ENCODE assay signal across 26 cellular contexts in genomic region chr11:119933584-119933983, GRCh38.
"Had no signal": no experiment of that assay in that cellular context is flagged by ENCODE, and none has a peak within 500 bp of the region (broad histone marks: within the 10 kb centered on the region; RNA-seq: fewer than 3 reads in every experiment).

No MANE protein-coding gene starts in this region.

- H3K9me3 ChIP-seq: adrenal gland, ascending aorta, breast epithelium, colonic mucosa had no signal

- H3K27me3 ChIP-seq: adrenal gland, ascending aorta, breast epithelium, cardiac muscle cell, colonic mucosa had no signal

- H3K4me3 ChIP-seq: adrenal gland, ascending aorta, breast epithelium, cardiac muscle cell, colonic mucosa had no signal

- DNase-seq: activated CD4-positive, alpha-beta T cell treated with anti-CD3 and anti-CD28 coated beads for 1 hour; activated CD4-positive, alpha-beta T cell treated with anti-CD3 and anti-CD28 coated beads for 4 hours; activated CD4-positive, alpha-beta T cell treated with anti-CD3 and anti-CD28 coated beads, Interleukin-2, amount 10 ng/mL, durations not matched to agents 7 days and 5 days; activated CD4-positive, alpha-beta T cell treated with anti-CD3 and anti-CD28 coated beads, Interleukin-2, amount 50 U/mL, for 48 hours; activated CD8-positive, alpha-beta memory T cell treated with anti-CD3 and anti-CD28 coated beads for 24 hours; activated CD8-positive, alpha-beta T cell treated with anti-CD3 and anti-CD28 coated beads for 36 hours; activated effector memory CD4-positive, alpha-beta T cell treated with anti-CD3 and anti-CD28 coated beads, Interleukin-2, amount 50 U/mL, for 16 hours; activated naive CD4-positive, alpha-beta T cell treated with anti-CD3 and anti-CD28 coated beads for 36 hours; activated naive CD8-positive, alpha-beta T cell treated with anti-CD3 and anti-CD28 coated beads for 36 hours; activated naive CD8-positive, alpha-beta T cell treated with anti-CD3 and anti-CD28 coated beads, Interleukin-2, amount 50 U/mL, for 24 hours; activated T-cell treated with anti-CD3 and anti-CD28 coated beads, Interleukin-2, amount 50 U/mL, for 1 hour; activated T-cell treated with anti-CD3 and anti-CD28 coated beads, Interleukin-2, amount 50 U/mL, for 48 hours; adrenal gland; central memory CD4-positive, alpha-beta T cell; cerebellar nuclear complex; colonic mucosa; effector CD8-positive, alpha-beta T cell; foreskin fibroblast; head of caudate nucleus; T-helper 1 cell; T-helper 17 cell; T1000 had no signal

- H3K4me1 ChIP-seq: adrenal gland, ascending aorta, breast epithelium, colonic mucosa had no signal

- H3K27ac ChIP-seq: adrenal gland, ascending aorta, breast epithelium, cardiac muscle cell, colonic mucosa had no signal

- ATAC-seq: activated CD8-positive, alpha-beta T cell treated with anti-CD3 and anti-CD28 coated beads for 36 hours; activated naive CD8-positive, alpha-beta T cell treated with anti-CD3 and anti-CD28 coated beads, Interleukin-2, amount 50 U/mL, for 24 hours; esophagus mucosa; T-helper 17 cell had no signal

- H3K36me3 ChIP-seq: adrenal gland, ascending aorta, breast epithelium, cardiac muscle cell, colonic mucosa had no signal
